In the genomic region with DNA sequence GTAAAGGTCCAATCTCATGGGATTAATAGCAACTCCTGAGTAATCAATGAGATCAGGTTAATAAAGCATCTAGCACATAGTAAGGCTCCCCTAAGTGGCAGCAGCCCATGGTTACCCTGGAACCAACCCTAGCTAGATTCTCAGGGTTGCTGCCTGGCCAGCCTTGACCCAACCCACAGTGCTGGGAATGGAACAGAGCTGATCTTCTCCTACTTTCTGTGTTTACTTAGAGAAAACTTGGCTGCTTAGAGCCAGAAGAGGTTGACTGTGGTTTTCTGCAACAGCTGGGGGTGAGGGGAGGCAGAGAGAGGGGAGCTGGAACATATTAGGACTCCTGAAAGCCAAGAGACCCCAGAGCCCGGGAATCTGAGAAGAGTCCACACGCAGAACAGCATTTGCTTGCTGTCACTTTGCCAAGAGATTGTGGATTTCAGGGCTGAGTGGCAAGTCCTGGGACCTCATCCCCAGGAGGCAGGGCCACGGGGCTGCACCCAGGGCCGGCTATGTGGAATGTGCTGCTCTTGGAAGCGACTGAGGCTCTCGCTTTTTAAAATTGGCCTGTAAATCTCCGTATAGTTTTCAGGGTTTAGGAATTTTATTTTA, we compare ENCODE assay signal across 12 cellular contexts. TPM values are rescaled to one million over a fixed set of nuclear protein-coding genes. Genes with fewer than 3 reads are reported as not detected.
DNase-seq lines count a peak whose midpoint lies in the region; ATAC-seq and TF ChIP-seq lines count a peak whose summit lies in the region.
"Had no signal": no experiment of that assay in that cellular context is flagged by ENCODE, and none has a peak within 500 bp of the region (broad histone marks: within the 10 kb centered on the region; RNA-seq: fewer than 3 reads in every experiment).

No MANE protein-coding gene starts in this region.

- no peak overlapping the region for H3K9ac ChIP-seq in BLaER1 treated with 17β-estradiol and CSF1 and Interleukin-3, amounts not matched to agents 10 nM and 100 nM

- peaks cover 23 to 69% (median 48%) of the 10 kb centered on the region in 10 experiments for H3K4me1 ChIP-seq in BLaER1 treated with 17β-estradiol and CSF1 and Interleukin-3, amounts not matched to agents 10 nM and 100 nM
- peaks cover 5% of the 10 kb centered on the region for H3K4me1 ChIP-seq in right cardiac atrium (ENCODE audit: control insufficient read depth, insufficient read depth, low read length)

- peaks cover 15% of the 10 kb centered on the region for H3K27me3 Mint-ChIP-seq in progenitor cell of endocrine pancreas

- intact Hi-C loops in right cardiac atrium (cut with DNase I): no loop called here

- no peaks in the 10 kb centered on the region for H4K20me1 ChIP-seq in BLaER1 treated with 17β-estradiol and CSF1 and Interleukin-3, amounts not matched to agents 10 nM and 100 nM

- H3K9me3 ChIP-seq in BLaER1 treated with 17β-estradiol and CSF1 and Interleukin-3, amounts not matched to agents 10 nM and 100 nM (replicated peaks in 1 of 11): peaks cover 0 to 8% (median 0%) of the 10 kb centered on the region in 11 experiments; a peak in 2 of 22 replicates
- no peaks in the 10 kb centered on the region for H3K9me3 ChIP-seq in right cardiac atrium (ENCODE audit: control insufficient read depth, low read length)

- H3K27me3 ChIP-seq in BLaER1 treated with 17β-estradiol and CSF1 and Interleukin-3, amounts not matched to agents 10 nM and 100 nM: no peaks in the 10 kb centered on the region
- no peaks in the 10 kb centered on the region for H3K27me3 ChIP-seq in right cardiac atrium (ENCODE audit: control insufficient read depth, insufficient read depth)

- H3K27ac ChIP-seq in BLaER1 treated with 17β-estradiol and CSF1 and Interleukin-3, amounts not matched to agents 10 nM and 100 nM: peak overlapping the region in 2 of 11 experiments; percentile 27 to 43; a peak in 2 of 22 replicates
- H3K27ac ChIP-seq in right cardiac atrium (ENCODE audit: low read length): no peak overlapping the region

- ATAC-seq in right cardiac atrium (peak; percentile 45 to 82), HG02759 (IDR thresholded peaks at IDR 0.05; ENCODE audit: unreplicated experiment) (no peak)
- ATAC-seq: natural killer cell, T-cell had no signal

- no peak overlapping the region for H3K4me3 Mint-ChIP-seq in progenitor cell of endocrine pancreas (ENCODE audit: low read depth)
- H3K4me3 Mint-ChIP-seq: activated T-helper 1 cell treated with anti-CD3 and anti-CD28 coated beads, Interleukin-12 subunit alpha, Interleukin-12 subunit beta, Interleukin-2, Interleukin-4 antibody, amounts not matched to agents 30 ng/mL and 10 ng/mL and 1 ng/mL, durations not matched to agents 14 hours and 24 hours and 36 hours; natural killer cell; T-cell had no signal

- no peaks in the 10 kb centered on the region for H3K36me3 Mint-ChIP-seq in progenitor cell of endocrine pancreas (ENCODE audit: insufficient read depth)
- H3K36me3 Mint-ChIP-seq: natural killer cell, T-cell had no signal

- DNase-seq in brain pericyte (ENCODE audit: low read depth, low spot score) (peak; percentile 48), right cardiac atrium (peak in 2 of 3 donors; percentile 74 to 80), progenitor cell of endocrine pancreas (ENCODE audit: low spot score, unreplicated experiment) (no peak), NCI-H187 (lab: John Stamatoyannopoulos, UW) (no peak), NK-92 (lab: John Stamatoyannopoulos, UW; ENCODE audit: unreplicated experiment) (no peak)
- no peak for DNase-seq in stimulated activated CD4-positive, alpha-beta T cell treated with anti-CD3 and anti-CD28 coated beads, Interleukin-1b, Interleukin-23, amount 100 ng/mL, for 48 hours
- DNase-seq: activated CD4-positive, alpha-beta T cell treated with anti-CD3 and anti-CD28 coated beads for 4 hours; natural killer cell; T-cell had no signal

- H3K4me3 ChIP-seq in BLaER1 treated with 17β-estradiol and CSF1 and Interleukin-3, amounts not matched to agents 10 nM and 100 nM: no peak overlapping the region
- H3K4me3 ChIP-seq in right cardiac atrium (ENCODE audit: low read length): no peak overlapping the region

- peaks cover 24% of the 10 kb centered on the region for H3K4me1 Mint-ChIP-seq in progenitor cell of endocrine pancreas (ENCODE audit: low read depth)
- H3K4me1 Mint-ChIP-seq: natural killer cell, T-cell had no signal

- no peaks in the 10 kb centered on the region for H3K9me3 Mint-ChIP-seq in progenitor cell of endocrine pancreas (ENCODE audit: low read depth)
- H3K9me3 Mint-ChIP-seq: T-cell had no signal

- peak overlapping the region; percentile 15 for H3K27ac Mint-ChIP-seq in progenitor cell of endocrine pancreas
- H3K27ac Mint-ChIP-seq: activated T-helper 1 cell treated with anti-CD3 and anti-CD28 coated beads, Interleukin-12 subunit alpha, Interleukin-12 subunit beta, Interleukin-2, Interleukin-4 antibody, amounts not matched to agents 30 ng/mL and 10 ng/mL and 1 ng/mL, durations not matched to agents 14 hours and 24 hours and 36 hours; natural killer cell; T-cell had no signal

- peak overlapping the region in 7 of 11 experiments; percentile 14 to 58 (median 44); a peak in 12 of 22 replicates for H3K4me2 ChIP-seq in BLaER1 treated with 17β-estradiol and CSF1 and Interleukin-3, amounts not matched to agents 10 nM and 100 nM

- H3K36me3 ChIP-seq in BLaER1 treated with 17β-estradiol and CSF1 and Interleukin-3, amounts not matched to agents 10 nM and 100 nM: no peaks in the 10 kb centered on the region

- 52% methylated on average over 7 of the region's 7 CpGs for WGBS in right cardiac atrium

- no peak for TF ChIP-seq CTCF in progenitor cell of endocrine pancreas (IDR thresholded peaks at IDR 0.05; ENCODE audit: unreplicated experiment)

RNA-seq across cellular contexts. Expression of a gene that starts 22.2 kb away (rescaled TPM):
- total RNA-seq in right cardiac atrium: 10 to 100 TPM; 68.8 to 73.5 (median 69.8) TPM
- polyA plus RNA-seq in right cardiac atrium: 15.6 TPM
- 141 and 151 TPM in 2 replicates for total RNA-seq in progenitor cell of endocrine pancreas

Comparison
In these comparisons a context has a peak if more than half of its experiments do, and no peak if none do; other contexts are left out.
1. DNase-seq: peak in brain pericyte (single experiment) and right cardiac atrium (2 of 3); none in progenitor cell of endocrine pancreas (single experiment), NCI-H187 (0 of 2), stimulated activated CD4-positive, alpha-beta T cell treated with anti-CD3 and anti-CD28 coated beads, Interleukin-1b, Interleukin-23, amount 100 ng/mL, for 48 hours (single experiment) and NK-92 (single experiment).